In genomic region chr7:93029056-93029455, GRCh38 we compare ENCODE assay signal across 1 cellular context.
TF ChIP-seq lines count a peak whose summit lies in the region.

No MANE protein-coding gene starts in this region.

TF ChIP-seq in IMR-90, 13 proteins besides CTCF, POLR2A, EP300 and RAD21 (continued from another document):
- TF ChIP-seq RFX5 (IDR thresholded peaks at IDR 0.05; ENCODE audit: low read depth, low read length) (no peak), CHD1 (IDR thresholded peaks at IDR 0.05; ENCODE audit: low read depth, low read length) (no peak), MXI1 (IDR thresholded peaks at IDR 0.05; ENCODE audit: borderline replicate concordance, low read depth, low read length) (no peak), CEBPB (IDR thresholded peaks at IDR 0.05; ENCODE audit: low read depth, low read length) (no peak)
